In the genomic region with DNA sequence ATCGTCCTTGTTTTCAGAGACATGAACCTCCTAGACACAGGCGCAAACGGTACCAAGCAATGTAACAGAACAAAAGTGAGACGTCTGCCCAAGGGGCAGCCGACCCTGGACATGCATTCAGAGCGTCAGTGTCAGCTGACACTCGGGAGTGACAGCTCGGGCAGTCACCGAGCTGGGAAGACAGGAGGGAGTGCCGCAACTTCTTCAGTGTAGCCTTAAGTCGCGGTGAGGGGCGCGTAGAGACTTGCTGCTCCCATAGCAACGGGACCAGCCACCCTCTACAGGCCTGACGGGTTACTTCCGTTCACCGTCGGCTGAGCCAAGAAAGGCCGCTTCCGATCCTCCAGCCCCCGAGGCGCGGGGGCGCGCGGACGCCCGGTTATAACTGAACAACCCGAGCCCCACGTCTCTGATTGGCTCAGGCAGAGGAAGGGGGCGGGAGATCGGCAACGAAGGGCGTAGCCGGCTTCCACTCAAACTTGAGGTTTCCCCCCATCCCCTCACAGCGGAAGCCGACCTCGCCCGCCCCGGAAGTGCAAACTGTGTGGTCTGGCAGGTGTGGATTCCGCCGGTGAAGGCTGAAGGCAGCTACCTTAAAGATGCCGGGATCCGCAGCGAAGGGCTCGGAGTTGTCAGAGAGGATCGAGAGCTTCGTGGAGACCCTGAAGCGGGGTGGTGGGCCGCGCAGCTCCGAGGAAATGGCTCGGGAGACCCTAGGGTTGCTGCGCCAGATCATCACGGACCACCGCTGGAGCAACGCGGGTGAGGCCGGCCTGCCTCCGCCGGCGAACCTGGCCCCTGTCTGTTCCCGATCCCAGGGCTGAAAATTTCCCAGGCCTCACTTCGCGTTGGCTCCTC, we compare ENCODE assay signal across 1 cellular context.
TF ChIP-seq lines count a peak whose summit lies in the region.

EIF2B2 (plus strand) TSS at position 530 of the 858 bp plus-strand sequence; CDS start at position 600, 70 bp downstream.

TF ChIP-seq in HepG2, 621 proteins besides CTCF, POLR2A, EP300 and RAD21 (continued from another document and continues in another):
- TF ChIP-seq, protein P1, sequence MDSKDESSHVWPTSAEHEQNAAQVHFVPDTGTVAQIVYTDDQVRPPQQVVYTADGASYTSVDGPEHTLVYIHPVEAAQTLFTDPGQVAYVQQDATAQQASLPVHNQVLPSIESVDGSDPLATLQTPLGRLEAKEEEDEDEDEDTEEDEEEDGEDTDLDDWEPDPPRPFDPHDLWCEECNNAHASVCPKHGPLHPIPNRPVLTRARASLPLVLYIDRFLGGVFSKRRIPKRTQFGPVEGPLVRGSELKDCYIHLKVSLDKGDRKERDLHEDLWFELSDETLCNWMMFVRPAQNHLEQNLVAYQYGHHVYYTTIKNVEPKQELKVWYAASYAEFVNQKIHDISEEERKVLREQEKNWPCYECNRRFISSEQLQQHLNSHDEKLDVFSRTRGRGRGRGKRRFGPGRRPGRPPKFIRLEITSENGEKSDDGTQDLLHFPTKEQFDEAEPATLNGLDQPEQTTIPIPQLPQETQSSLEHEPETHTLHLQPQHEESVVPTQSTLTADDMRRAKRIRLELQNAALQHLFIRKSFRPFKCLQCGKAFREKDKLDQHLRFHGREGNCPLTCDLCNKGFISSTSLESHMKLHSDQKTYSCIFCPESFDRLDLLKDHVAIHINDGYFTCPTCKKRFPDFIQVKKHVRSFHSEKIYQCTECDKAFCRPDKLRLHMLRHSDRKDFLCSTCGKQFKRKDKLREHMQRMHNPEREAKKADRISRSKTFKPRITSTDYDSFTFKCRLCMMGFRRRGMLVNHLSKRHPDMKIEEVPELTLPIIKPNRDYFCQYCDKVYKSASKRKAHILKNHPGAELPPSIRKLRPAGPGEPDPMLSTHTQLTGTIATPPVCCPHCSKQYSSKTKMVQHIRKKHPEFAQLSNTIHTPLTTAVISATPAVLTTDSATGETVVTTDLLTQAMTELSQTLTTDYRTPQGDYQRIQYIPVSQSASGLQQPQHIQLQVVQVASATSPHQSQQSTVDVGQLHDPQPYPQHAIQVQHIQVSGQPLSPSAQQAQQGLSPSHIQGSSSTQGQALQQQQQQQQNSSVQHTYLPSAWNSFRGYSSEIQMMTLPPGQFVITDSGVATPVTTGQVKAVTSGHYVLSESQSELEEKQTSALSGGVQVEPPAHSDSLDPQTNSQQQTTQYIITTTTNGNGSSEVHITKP (CRISPR knock-in tag; IDR thresholded peaks at IDR 0.05; ENCODE audit: low read depth) = 0 out of 2 replicates have a peak, but pooled peaks have one; percentile 19
- no peak for TF ChIP-seq SRSF9 (IDR thresholded peaks at IDR 0.05; ENCODE audit: borderline replicate concordance, insufficient read depth, low read depth, low read length, poor library complexity, severe bottlenecking)
- TF ChIP-seq ZNF24 (IDR thresholded peaks at IDR 0.05) = no peak
- TF ChIP-seq JUND (CRISPR knock-in tag; IDR thresholded peaks at IDR 0.05) = no peak
- TF ChIP-seq, protein P2, sequence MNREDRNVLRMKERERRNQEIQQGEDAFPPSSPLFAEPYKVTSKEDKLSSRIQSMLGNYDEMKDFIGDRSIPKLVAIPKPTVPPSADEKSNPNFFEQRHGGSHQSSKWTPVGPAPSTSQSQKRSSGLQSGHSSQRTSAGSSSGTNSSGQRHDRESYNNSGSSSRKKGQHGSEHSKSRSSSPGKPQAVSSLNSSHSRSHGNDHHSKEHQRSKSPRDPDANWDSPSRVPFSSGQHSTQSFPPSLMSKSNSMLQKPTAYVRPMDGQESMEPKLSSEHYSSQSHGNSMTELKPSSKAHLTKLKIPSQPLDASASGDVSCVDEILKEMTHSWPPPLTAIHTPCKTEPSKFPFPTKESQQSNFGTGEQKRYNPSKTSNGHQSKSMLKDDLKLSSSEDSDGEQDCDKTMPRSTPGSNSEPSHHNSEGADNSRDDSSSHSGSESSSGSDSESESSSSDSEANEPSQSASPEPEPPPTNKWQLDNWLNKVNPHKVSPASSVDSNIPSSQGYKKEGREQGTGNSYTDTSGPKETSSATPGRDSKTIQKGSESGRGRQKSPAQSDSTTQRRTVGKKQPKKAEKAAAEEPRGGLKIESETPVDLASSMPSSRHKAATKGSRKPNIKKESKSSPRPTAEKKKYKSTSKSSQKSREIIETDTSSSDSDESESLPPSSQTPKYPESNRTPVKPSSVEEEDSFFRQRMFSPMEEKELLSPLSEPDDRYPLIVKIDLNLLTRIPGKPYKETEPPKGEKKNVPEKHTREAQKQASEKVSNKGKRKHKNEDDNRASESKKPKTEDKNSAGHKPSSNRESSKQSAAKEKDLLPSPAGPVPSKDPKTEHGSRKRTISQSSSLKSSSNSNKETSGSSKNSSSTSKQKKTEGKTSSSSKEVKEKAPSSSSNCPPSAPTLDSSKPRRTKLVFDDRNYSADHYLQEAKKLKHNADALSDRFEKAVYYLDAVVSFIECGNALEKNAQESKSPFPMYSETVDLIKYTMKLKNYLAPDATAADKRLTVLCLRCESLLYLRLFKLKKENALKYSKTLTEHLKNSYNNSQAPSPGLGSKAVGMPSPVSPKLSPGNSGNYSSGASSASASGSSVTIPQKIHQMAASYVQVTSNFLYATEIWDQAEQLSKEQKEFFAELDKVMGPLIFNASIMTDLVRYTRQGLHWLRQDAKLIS (CRISPR knock-in tag; IDR thresholded peaks at IDR 0.05) = no peak
- TF ChIP-seq ZSCAN20 (CRISPR knock-in tag; IDR thresholded peaks at IDR 0.05; ENCODE audit: borderline replicate concordance) = no peak
- TF ChIP-seq RELA (CRISPR knock-in tag; IDR thresholded peaks at IDR 0.05) = no peak
- TF ChIP-seq, protein P3, sequence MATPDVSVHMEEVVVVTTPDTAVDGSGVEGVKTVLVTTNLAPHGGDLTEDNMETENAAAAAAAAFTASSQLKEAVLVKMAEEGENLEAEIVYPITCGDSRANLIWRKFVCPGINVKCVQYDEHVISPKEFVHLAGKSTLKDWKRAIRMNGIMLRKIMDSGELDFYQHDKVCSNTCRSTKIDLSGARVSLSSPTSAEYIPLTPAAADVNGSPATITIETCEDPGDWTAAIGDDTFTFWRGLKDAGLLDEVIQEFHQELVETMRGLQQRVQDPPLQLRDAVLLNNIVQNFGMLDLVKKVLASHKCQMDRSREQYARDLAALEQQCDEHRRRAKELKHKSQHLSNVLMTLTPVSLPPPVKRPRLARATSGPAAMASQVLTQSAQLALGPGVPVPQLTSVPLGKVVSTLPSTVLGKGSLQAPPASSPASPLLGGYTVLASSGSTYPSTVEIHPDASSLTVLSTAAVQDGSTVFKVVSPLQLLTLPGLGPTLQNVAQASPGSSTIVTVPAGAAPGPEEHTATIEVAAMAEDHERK (CRISPR knock-in tag; IDR thresholded peaks at IDR 0.05; ENCODE audit: low read depth) = no peak
- TF ChIP-seq WIZ (CRISPR knock-in tag; IDR thresholded peaks at IDR 0.05) = no peak
- TF ChIP-seq, protein P4, sequence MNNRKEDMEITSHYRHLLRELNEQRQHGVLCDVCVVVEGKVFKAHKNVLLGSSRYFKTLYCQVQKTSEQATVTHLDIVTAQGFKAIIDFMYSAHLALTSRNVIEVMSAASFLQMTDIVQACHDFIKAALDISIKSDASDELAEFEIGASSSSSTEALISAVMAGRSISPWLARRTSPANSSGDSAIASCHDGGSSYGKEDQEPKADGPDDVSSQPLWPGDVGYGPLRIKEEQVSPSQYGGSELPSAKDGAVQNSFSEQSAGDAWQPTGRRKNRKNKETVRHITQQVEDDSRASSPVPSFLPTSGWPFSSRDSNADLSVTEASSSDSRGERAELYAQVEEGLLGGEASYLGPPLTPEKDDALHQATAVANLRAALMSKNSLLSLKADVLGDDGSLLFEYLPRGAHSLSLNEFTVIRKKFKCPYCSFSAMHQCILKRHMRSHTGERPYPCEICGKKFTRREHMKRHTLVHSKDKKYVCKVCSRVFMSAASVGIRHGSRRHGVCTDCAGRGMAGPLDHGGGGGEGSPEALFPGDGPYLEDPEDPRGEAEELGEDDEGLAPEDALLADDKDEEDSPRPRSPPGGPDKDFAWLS (CRISPR knock-in tag; IDR thresholded peaks at IDR 0.05; ENCODE audit: borderline replicate concordance) = 0 out of 2 replicates have a peak, but pooled peaks have one; percentile 52
- no peak for TF ChIP-seq JDP2 (CRISPR knock-in tag; IDR thresholded peaks at IDR 0.05; ENCODE audit: borderline replicate concordance)
- no peak for TF ChIP-seq NFRKB (IDR thresholded peaks at IDR 0.05)
- TF ChIP-seq ZBTB8A (CRISPR knock-in tag; IDR thresholded peaks at IDR 0.05; ENCODE audit: borderline replicate concordance, low read depth) = no peak
- TF ChIP-seq HDAC6 (IDR thresholded peaks at IDR 0.05; ENCODE audit: low read depth, low read length) = no peak
- 0 out of 2 replicates have a peak, but pooled peaks have one; percentile 71 for TF ChIP-seq ZNF557 (CRISPR knock-in tag; IDR thresholded peaks at IDR 0.05)
- peak; percentile 11; the same call in 1 of the 2 replicates for TF ChIP-seq MLX (CRISPR knock-in tag; IDR thresholded peaks at IDR 0.05)
- TF ChIP-seq SP4 (CRISPR knock-in tag; IDR thresholded peaks at IDR 0.05) = peak; percentile 71
- peak; percentile 49; the same call in 1 of the 2 replicates for TF ChIP-seq MEIS2 (CRISPR knock-in tag; IDR thresholded peaks at IDR 0.05)
- peak; percentile 80; the same call in 1 of the 2 replicates for TF ChIP-seq CSRNP1 (CRISPR knock-in tag; IDR thresholded peaks at IDR 0.05)
- TF ChIP-seq KLF15 (CRISPR knock-in tag; IDR thresholded peaks at IDR 0.05; ENCODE audit: borderline replicate concordance) = peak; percentile 51; the same call in 1 of the 2 replicates
- 0 out of 2 replicates have a peak, but pooled peaks have one; percentile 72 for TF ChIP-seq ZFP62 (CRISPR knock-in tag; IDR thresholded peaks at IDR 0.05)
- peak; percentile 90 for TF ChIP-seq ZNF777 (CRISPR knock-in tag; IDR thresholded peaks at IDR 0.05)
- TF ChIP-seq, protein P5, sequence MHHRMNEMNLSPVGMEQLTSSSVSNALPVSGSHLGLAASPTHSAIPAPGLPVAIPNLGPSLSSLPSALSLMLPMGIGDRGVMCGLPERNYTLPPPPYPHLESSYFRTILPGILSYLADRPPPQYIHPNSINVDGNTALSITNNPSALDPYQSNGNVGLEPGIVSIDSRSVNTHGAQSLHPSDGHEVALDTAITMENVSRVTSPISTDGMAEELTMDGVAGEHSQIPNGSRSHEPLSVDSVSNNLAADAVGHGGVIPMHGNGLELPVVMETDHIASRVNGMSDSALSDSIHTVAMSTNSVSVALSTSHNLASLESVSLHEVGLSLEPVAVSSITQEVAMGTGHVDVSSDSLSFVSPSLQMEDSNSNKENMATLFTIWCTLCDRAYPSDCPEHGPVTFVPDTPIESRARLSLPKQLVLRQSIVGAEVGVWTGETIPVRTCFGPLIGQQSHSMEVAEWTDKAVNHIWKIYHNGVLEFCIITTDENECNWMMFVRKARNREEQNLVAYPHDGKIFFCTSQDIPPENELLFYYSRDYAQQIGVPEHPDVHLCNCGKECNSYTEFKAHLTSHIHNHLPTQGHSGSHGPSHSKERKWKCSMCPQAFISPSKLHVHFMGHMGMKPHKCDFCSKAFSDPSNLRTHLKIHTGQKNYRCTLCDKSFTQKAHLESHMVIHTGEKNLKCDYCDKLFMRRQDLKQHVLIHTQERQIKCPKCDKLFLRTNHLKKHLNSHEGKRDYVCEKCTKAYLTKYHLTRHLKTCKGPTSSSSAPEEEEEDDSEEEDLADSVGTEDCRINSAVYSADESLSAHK (CRISPR knock-in tag; IDR thresholded peaks at IDR 0.05; ENCODE audit: borderline replicate concordance) = no peak
- TF ChIP-seq, protein P6, sequence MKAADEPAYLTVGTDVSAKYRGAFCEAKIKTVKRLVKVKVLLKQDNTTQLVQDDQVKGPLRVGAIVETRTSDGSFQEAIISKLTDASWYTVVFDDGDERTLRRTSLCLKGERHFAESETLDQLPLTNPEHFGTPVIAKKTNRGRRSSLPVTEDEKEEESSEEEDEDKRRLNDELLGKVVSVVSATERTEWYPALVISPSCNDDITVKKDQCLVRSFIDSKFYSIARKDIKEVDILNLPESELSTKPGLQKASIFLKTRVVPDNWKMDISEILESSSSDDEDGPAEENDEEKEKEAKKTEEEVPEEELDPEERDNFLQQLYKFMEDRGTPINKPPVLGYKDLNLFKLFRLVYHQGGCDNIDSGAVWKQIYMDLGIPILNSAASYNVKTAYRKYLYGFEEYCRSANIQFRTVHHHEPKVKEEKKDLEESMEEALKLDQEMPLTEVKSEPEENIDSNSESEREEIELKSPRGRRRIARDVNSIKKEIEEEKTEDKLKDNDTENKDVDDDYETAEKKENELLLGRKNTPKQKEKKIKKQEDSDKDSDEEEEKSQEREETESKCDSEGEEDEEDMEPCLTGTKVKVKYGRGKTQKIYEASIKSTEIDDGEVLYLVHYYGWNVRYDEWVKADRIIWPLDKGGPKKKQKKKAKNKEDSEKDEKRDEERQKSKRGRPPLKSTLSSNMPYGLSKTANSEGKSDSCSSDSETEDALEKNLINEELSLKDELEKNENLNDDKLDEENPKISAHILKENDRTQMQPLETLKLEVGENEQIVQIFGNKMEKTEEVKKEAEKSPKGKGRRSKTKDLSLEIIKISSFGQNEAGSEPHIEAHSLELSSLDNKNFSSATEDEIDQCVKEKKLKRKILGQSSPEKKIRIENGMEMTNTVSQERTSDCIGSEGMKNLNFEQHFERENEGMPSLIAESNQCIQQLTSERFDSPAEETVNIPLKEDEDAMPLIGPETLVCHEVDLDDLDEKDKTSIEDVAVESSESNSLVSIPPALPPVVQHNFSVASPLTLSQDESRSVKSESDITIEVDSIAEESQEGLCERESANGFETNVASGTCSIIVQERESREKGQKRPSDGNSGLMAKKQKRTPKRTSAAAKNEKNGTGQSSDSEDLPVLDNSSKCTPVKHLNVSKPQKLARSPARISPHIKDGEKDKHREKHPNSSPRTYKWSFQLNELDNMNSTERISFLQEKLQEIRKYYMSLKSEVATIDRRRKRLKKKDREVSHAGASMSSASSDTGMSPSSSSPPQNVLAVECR (CRISPR knock-in tag; IDR thresholded peaks at IDR 0.05; ENCODE audit: borderline replicate concordance) = peak; percentile 77
- no peak for TF ChIP-seq CCAR2 (optimal IDR thresholded peaks at IDR 0.05; ENCODE audit: low read depth, low read length)
- TF ChIP-seq ZIK1 (CRISPR knock-in tag; IDR thresholded peaks at IDR 0.05; ENCODE audit: borderline replicate concordance, low read depth) = no peak
- no peak for TF ChIP-seq MTF1 (CRISPR knock-in tag; IDR thresholded peaks at IDR 0.05)
- TF ChIP-seq ZNF792 (CRISPR knock-in tag; IDR thresholded peaks at IDR 0.05) = peak; percentile 14; the same call in 1 of the 2 replicates
